In the genomic region with DNA sequence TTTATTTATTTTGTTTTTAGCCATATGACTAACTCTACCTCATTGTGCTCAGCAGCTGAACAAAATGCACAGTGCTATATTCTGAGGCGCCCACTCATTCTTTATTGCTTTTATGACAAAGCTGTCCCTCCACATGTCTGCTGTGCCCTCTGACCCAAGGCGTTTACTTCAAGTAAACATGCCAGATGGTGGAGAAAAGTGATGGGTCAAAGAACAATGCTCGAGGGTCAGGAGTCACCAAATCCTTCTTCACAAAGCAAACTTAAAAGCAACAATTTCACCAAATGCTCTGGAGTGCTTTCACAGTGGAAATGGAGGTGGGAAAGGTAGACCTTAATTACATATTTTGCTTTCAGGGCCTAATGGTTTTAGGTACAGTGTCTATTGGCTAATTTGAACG, we compare ENCODE assay signal across 21 cellular contexts.
"Had no signal": no experiment of that assay in that cellular context is flagged by ENCODE, and none has a peak within 500 bp of the region (broad histone marks: within the 10 kb centered on the region; RNA-seq: fewer than 3 reads in every experiment).

No MANE protein-coding gene starts in this region.

- H3K27ac ChIP-seq: adrenal gland, esophagus squamous epithelium, left ventricle myocardium inferior, spleen, testis, upper lobe of right lung had no signal

- DNase-seq: activated B cell treated with CpG ODN at 0.5 μM for 24 hours; activated CD4-positive, alpha-beta T cell treated with anti-CD3 and anti-CD28 coated beads for 48 hours; activated CD8-positive, alpha-beta memory T cell treated with anti-CD3 and anti-CD28 coated beads, Interleukin-2, amount 50 U/mL, for 4 hours; activated CD8-positive, alpha-beta T cell treated with anti-CD3 and anti-CD28 coated beads for 36 hours; activated effector memory CD4-positive, alpha-beta T cell treated with anti-CD3 and anti-CD28 coated beads, Interleukin-2, amount 50 U/mL, for 16 hours; activated T-cell treated with anti-CD3 and anti-CD28 coated beads, Interleukin-2, amount 50 U/mL, for 48 hours; adrenal gland; effector CD4-positive, alpha-beta T cell; esophagus squamous epithelium; hypothalamus; left ventricle myocardium inferior; mesendoderm; spleen; stimulated activated naive CD8-positive, alpha-beta T cell treated with anti-CD3 and anti-CD28 coated beads, Interleukin-15, amount 100 ng/mL, for 72 hours; testis; upper lobe of right lung had no signal

- H3K27me3 ChIP-seq: adrenal gland, esophagus squamous epithelium, spleen, testis, upper lobe of right lung had no signal

- H3K36me3 ChIP-seq: adrenal gland, esophagus squamous epithelium, left ventricle myocardium inferior, spleen, upper lobe of right lung had no signal

- H3K4me1 ChIP-seq: adrenal gland, esophagus squamous epithelium, left ventricle myocardium inferior, spleen, testis, upper lobe of right lung had no signal

- H3K4me3 ChIP-seq: adrenal gland, esophagus squamous epithelium, left ventricle myocardium inferior, spleen, testis, upper lobe of right lung had no signal

- ATAC-seq: activated CD8-positive, alpha-beta T cell treated with anti-CD3 and anti-CD28 coated beads for 36 hours; natural killer cell treated with Interleukin-12 subunit alpha and Interleukin-12 subunit beta and Interleukin-15 and Interleukin-18, amount 100 ng/mL, for 72 hours; sciatic nerve; stimulated activated naive CD8-positive, alpha-beta T cell treated with anti-CD3 and anti-CD28 coated beads, Interleukin-15, amount 100 ng/mL, for 72 hours; upper lobe of right lung had no signal

- FAIRE-seq: colon, endothelial cell of umbilical vein, TTC549 had no signal

- H3K9me3 ChIP-seq: adrenal gland, esophagus squamous epithelium, left ventricle myocardium inferior, testis, upper lobe of right lung had no signal
